In the genomic region with DNA sequence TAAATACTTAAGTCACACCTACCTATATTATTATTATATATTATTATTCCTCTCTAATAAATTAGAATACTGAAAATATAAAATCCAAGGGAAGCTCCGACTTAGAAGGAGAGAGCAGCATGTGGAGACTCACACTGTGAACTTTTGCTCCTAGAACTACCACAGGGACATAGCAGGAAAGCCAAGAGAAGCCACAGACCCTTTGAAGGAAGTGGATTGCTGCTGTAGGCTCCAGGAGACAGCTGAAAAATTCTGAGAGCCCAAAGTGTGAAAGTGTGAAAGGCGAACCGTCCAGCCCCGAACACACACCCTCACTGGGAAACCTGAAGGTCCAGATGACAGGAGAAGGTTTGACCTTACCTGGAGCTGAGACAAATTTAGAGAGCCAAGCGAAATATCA, we compare ENCODE assay signal across 27 cellular contexts.
A peak's percentile ranks its signal among the peaks of the same experiment; 100 is the strongest.
DNase-seq lines count a peak whose midpoint lies in the region; ATAC-seq and TF ChIP-seq lines count a peak whose summit lies in the region.
"Had no signal": no experiment of that assay in that cellular context is flagged by ENCODE, and none has a peak within 500 bp of the region (broad histone marks: within the 10 kb centered on the region; RNA-seq: fewer than 3 reads in every experiment).

No MANE protein-coding gene starts in this region.

- ATAC-seq in GM19463 (IDR thresholded peaks at IDR 0.05; ENCODE audit: unreplicated experiment), result peak; percentile 12
- no peak for ATAC-seq in stimulated activated naive B cell treated with anti-CD40 and anti-IgM and Interleukin-4, amounts not matched to agents 10 μg/mL and 1 μg/mL and 100 μg/mL, for 72 hours (replicated peaks)
- ATAC-seq in HG03469 (IDR thresholded peaks at IDR 0.05; ENCODE audit: unreplicated experiment), result no peak
- ATAC-seq: activated CD4-positive, alpha-beta T cell treated with anti-CD3 and anti-CD28 coated beads for 36 hours; activated CD8-positive, alpha-beta T cell treated with anti-CD3 and anti-CD28 coated beads for 36 hours; effector memory CD8-positive, alpha-beta T cell; GM12878; naive thymus-derived CD4-positive, alpha-beta T cell had no signal

- H3K27ac ChIP-seq in neuronal stem cell (replicated peaks; ENCODE audit: low read length), result peak overlapping the region; percentile 14
- H3K27ac ChIP-seq in RWPE1, result no peak overlapping the region
- H3K27ac ChIP-seq: left ventricle myocardium inferior had no signal

- H3K27me3 Mint-ChIP-seq in glutamatergic neuron (ENCODE audit: unreplicated experiment), result peaks cover 3% of the 10 kb centered on the region
- H3K27me3 Mint-ChIP-seq in stimulated activated naive B cell treated with anti-CD40 and anti-IgM and Interleukin-4, amounts not matched to agents 10 μg/mL and 1 μg/mL and 100 μg/mL, for 72 hours, result peaks cover 0 to 5% of the 10 kb centered on the region in 2 donors
- H3K27me3 Mint-ChIP-seq: activated CD4-positive, alpha-beta T cell treated with anti-CD3 and anti-CD28 coated beads for 36 hours; activated CD8-positive, alpha-beta T cell treated with anti-CD3 and anti-CD28 coated beads for 36 hours; activated naive CD4-positive, alpha-beta T cell treated with anti-CD3 and anti-CD28 coated beads, Interleukin-2, amount 50 U/mL, for 24 hours; stimulated activated naive CD8-positive, alpha-beta T cell treated with anti-CD3 and anti-CD28 coated beads, Interleukin-15, Interleukin-2, amounts not matched to agents 100 ng/mL and 50 ng/mL, for 24 hours had no signal

- POLR2A ChIA-PET in RWPE1 (lab: Yijun Ruan, JAX; ENCODE audit: low non-redundant PET), result no interaction called here

- peaks cover 12% of the 10 kb centered on the region for H3K4me1 Mint-ChIP-seq in glutamatergic neuron (ENCODE audit: low read depth, unreplicated experiment)
- H3K4me1 Mint-ChIP-seq in stimulated activated naive B cell treated with anti-CD40 and anti-IgM and Interleukin-4, amounts not matched to agents 10 μg/mL and 1 μg/mL and 100 μg/mL, for 72 hours, result no peaks in the 10 kb centered on the region
- H3K4me1 Mint-ChIP-seq: B cell had no signal

- no peaks in the 10 kb centered on the region for H3K9me3 ChIP-seq in neuronal stem cell (replicated peaks in 1 of 2; ENCODE audit: control insufficient read depth in 2 of 2, insufficient read depth in 1 of 2, low read depth in 1 of 2, low read length in 2 of 2)
- H3K9me3 ChIP-seq: HAP-1 had no signal

- H3K79me1 ChIP-seq in neuronal stem cell (ENCODE audit: low read depth, low read length), result no peaks in the 10 kb centered on the region

- H4K8ac ChIP-seq in neuronal stem cell (ENCODE audit: low read depth, low read length), result no peak overlapping the region

- no peak overlapping the region for H4K91ac ChIP-seq in neuronal stem cell (ENCODE audit: low read depth, low read length, poor library complexity)

- TF ChIP-seq CTCF in glutamatergic neuron (IDR thresholded peaks at IDR 0.05; ENCODE audit: partially characterized antibody, unreplicated experiment), result no peak
- TF ChIP-seq CTCF in RWPE1 (conservative IDR thresholded peaks at IDR 0.05; ENCODE audit: low read depth), result no peak

- no peaks in the 10 kb centered on the region for H3K36me3 ChIP-seq in neuronal stem cell (replicated peaks in 1 of 2; ENCODE audit: control insufficient read depth in 2 of 2, insufficient read depth in 2 of 2, low read length in 2 of 2)
- H3K36me3 ChIP-seq: left ventricle myocardium inferior had no signal

- no peak overlapping the region for H3K9ac ChIP-seq in neuronal stem cell (ENCODE audit: low read depth, low read length, poor library complexity)

- DNase-seq in UCSD-AML1 (lab: John Stamatoyannopoulos, UW; ENCODE audit: unreplicated experiment), result peak; percentile 21
- no peak for DNase-seq in glutamatergic neuron
- DNase-seq in neuronal stem cell (ENCODE audit: low spot score), result no peak
- no peak for DNase-seq in stimulated activated naive B cell treated with anti-CD40 and anti-IgM and Interleukin-4, amounts not matched to agents 10 μg/mL and 1 μg/mL and 100 μg/mL, for 72 hours
- no peak for DNase-seq in RWPE1 (ENCODE audit: low spot score)
- DNase-seq: ACHN; activated CD4-positive, alpha-beta T cell treated with anti-CD3 and anti-CD28 coated beads for 36 hours; activated CD8-positive, alpha-beta memory T cell treated with anti-CD3 and anti-CD28 coated beads, Interleukin-2, amount 50 U/mL, for 48 hours; activated CD8-positive, alpha-beta T cell treated with anti-CD3 and anti-CD28 coated beads for 36 hours; amniotic stem cell; cortex of kidney; DMS 273 treated with DMSO at 0.1 percent for 48 hours; effector memory CD8-positive, alpha-beta T cell; left ventricle myocardium inferior; MV-4-11; naive thymus-derived CD4-positive, alpha-beta T cell; NCI-H226; NCI-H526 treated with DMSO at 0.1 percent for 48 hours; Right ventricle myocardium superior had no signal

- H3K9me3 Mint-ChIP-seq in glutamatergic neuron (ENCODE audit: unreplicated experiment), result peaks cover 2% of the 10 kb centered on the region
- no peaks in the 10 kb centered on the region for H3K9me3 Mint-ChIP-seq in stimulated activated naive B cell treated with anti-CD40 and anti-IgM and Interleukin-4, amounts not matched to agents 10 μg/mL and 1 μg/mL and 100 μg/mL, for 72 hours
- H3K9me3 Mint-ChIP-seq: activated CD8-positive, alpha-beta T cell treated with anti-CD3 and anti-CD28 coated beads for 36 hours; activated naive CD4-positive, alpha-beta T cell treated with anti-CD3 and anti-CD28 coated beads, Interleukin-2, amount 50 U/mL, for 24 hours; effector memory CD8-positive, alpha-beta T cell; stimulated activated naive CD8-positive, alpha-beta T cell treated with anti-CD3 and anti-CD28 coated beads, Interleukin-15, Interleukin-2, amounts not matched to agents 100 ng/mL and 50 ng/mL, for 24 hours had no signal

- no peak overlapping the region for H3K4me2 ChIP-seq in neuronal stem cell (ENCODE audit: insufficient read depth, low read length, poor library complexity, severe bottlenecking)
- H3K4me2 ChIP-seq: smooth muscle cell had no signal

- H3K27ac Mint-ChIP-seq in glutamatergic neuron (ENCODE audit: unreplicated experiment), result peak overlapping the region; percentile 50
- no peak overlapping the region for H3K27ac Mint-ChIP-seq in stimulated activated naive B cell treated with anti-CD40 and anti-IgM and Interleukin-4, amounts not matched to agents 10 μg/mL and 1 μg/mL and 100 μg/mL, for 72 hours
- H3K27ac Mint-ChIP-seq: activated CD4-positive, alpha-beta T cell treated with anti-CD3 and anti-CD28 coated beads for 36 hours; activated CD8-positive, alpha-beta T cell treated with anti-CD3 and anti-CD28 coated beads for 36 hours; activated naive CD4-positive, alpha-beta T cell treated with anti-CD3 and anti-CD28 coated beads, Interleukin-2, amount 50 U/mL, for 24 hours; B cell; effector memory CD8-positive, alpha-beta T cell; stimulated activated naive CD8-positive, alpha-beta T cell treated with anti-CD3 and anti-CD28 coated beads, Interleukin-15, Interleukin-2, amounts not matched to agents 100 ng/mL and 50 ng/mL, for 24 hours had no signal

- peaks cover 0 to 4% of the 10 kb centered on the region in 2 donors for H3K4me1 ChIP-seq in neuronal stem cell (ENCODE audit: control insufficient read depth in 2 of 2, insufficient read depth in 1 of 2, low read depth in 1 of 2, low read length in 2 of 2)
- H3K4me1 ChIP-seq: left ventricle myocardium inferior had no signal

- no peak overlapping the region for H3K14ac ChIP-seq in neuronal stem cell (ENCODE audit: low read length)

- peaks cover 7% of the 10 kb centered on the region for H3K36me3 Mint-ChIP-seq in glutamatergic neuron (ENCODE audit: unreplicated experiment)
- H3K36me3 Mint-ChIP-seq in stimulated activated naive B cell treated with anti-CD40 and anti-IgM and Interleukin-4, amounts not matched to agents 10 μg/mL and 1 μg/mL and 100 μg/mL, for 72 hours, result no peaks in the 10 kb centered on the region
- H3K36me3 Mint-ChIP-seq: naive thymus-derived CD4-positive, alpha-beta T cell had no signal

- no peak overlapping the region for H2BK120ac ChIP-seq in neuronal stem cell (ENCODE audit: low read depth, low read length)

- H3K4me3 ChIP-seq in neuronal stem cell (ENCODE audit: low read length in 2 of 2), result no peak overlapping the region
- H3K4me3 ChIP-seq: GM12878, HAP-1, left ventricle myocardium inferior, smooth muscle cell had no signal

- peak overlapping the region; percentile 13 for H3K4me3 Mint-ChIP-seq in glutamatergic neuron (ENCODE audit: unreplicated experiment)
- no peak overlapping the region for H3K4me3 Mint-ChIP-seq in stimulated activated naive B cell treated with anti-CD40 and anti-IgM and Interleukin-4, amounts not matched to agents 10 μg/mL and 1 μg/mL and 100 μg/mL, for 72 hours
- H3K4me3 Mint-ChIP-seq: activated CD4-positive, alpha-beta T cell treated with anti-CD3 and anti-CD28 coated beads for 36 hours; activated CD8-positive, alpha-beta T cell treated with anti-CD3 and anti-CD28 coated beads for 36 hours; activated naive CD4-positive, alpha-beta T cell treated with anti-CD3 and anti-CD28 coated beads, Interleukin-2, amount 50 U/mL, for 24 hours; B cell; effector memory CD8-positive, alpha-beta T cell; stimulated activated naive CD8-positive, alpha-beta T cell treated with anti-CD3 and anti-CD28 coated beads, Interleukin-15, Interleukin-2, amounts not matched to agents 100 ng/mL and 50 ng/mL, for 24 hours had no signal

- no peak overlapping the region for H3K4ac ChIP-seq in neuronal stem cell (ENCODE audit: low read length)

- H3K23ac ChIP-seq in neuronal stem cell (ENCODE audit: low read depth, low read length, poor library complexity), result no peak overlapping the region

- WGBS in neuronal stem cell (ENCODE audit: extremely low coverage in 2 of 2, insufficient read length in 2 of 2, insufficient replicate concordance in 1 of 2), 2 donors, result no CpG with 5 or more reads among the region's 5 CpGs

- no peak overlapping the region for H2BK15ac ChIP-seq in neuronal stem cell (ENCODE audit: low read length)

- H2BK12ac ChIP-seq in neuronal stem cell (ENCODE audit: low read length), result no peak overlapping the region

- no peak overlapping the region for H3K18ac ChIP-seq in neuronal stem cell (ENCODE audit: low read length)

- no peak overlapping the region for H2BK5ac ChIP-seq in neuronal stem cell (ENCODE audit: low read length)

- no peaks in the 10 kb centered on the region for H3K27me3 ChIP-seq in neuronal stem cell (ENCODE audit: control insufficient read depth in 3 of 3, insufficient read depth in 3 of 3, low read depth in 1 of 3, low read length in 3 of 3)

- no peak overlapping the region for H2AFZ ChIP-seq in neuronal stem cell (ENCODE audit: low read length)

- CTCF ChIA-PET in RWPE1 (lab: Yijun Ruan, JAX), result no interaction called here

- no peak overlapping the region for H2AK5ac ChIP-seq in neuronal stem cell (ENCODE audit: low read depth, low read length)
